In genomic region chr2:223101340-223102039, GRCh38 we compare ENCODE assay signal across 7 cellular contexts. TPM values are rescaled to one million over a fixed set of nuclear protein-coding genes. Genes with fewer than 3 reads are reported as not detected.
A peak's percentile ranks its signal among the peaks of the same experiment; 100 is the strongest.
DNase-seq lines count a peak whose midpoint lies in the region; ATAC-seq and TF ChIP-seq lines count a peak whose summit lies in the region.

No MANE protein-coding gene starts in this region.

- peaks cover 4% of the 10 kb centered on the region for H3K4me1 ChIP-seq in ovary (ENCODE audit: insufficient read depth)

- H3K4me3 Mint-ChIP-seq in activated T-cell treated with anti-CD3 and anti-CD28 coated beads, Interleukin-2, amount 50 U/mL, for 4 hours, result no peak overlapping the region

- no peaks in the 10 kb centered on the region for H3K9me3 Mint-ChIP-seq in activated T-cell treated with anti-CD3 and anti-CD28 coated beads, Interleukin-2, amount 50 U/mL, for 4 hours

- no peaks in the 10 kb centered on the region for H3K36me3 ChIP-seq in ovary

- peak; percentile 73 for ATAC-seq in GM21576 (IDR thresholded peaks at IDR 0.05; ENCODE audit: unreplicated experiment)
- ATAC-seq in activated T-cell treated with anti-CD3 and anti-CD28 coated beads, Interleukin-2, amount 50 U/mL, for 4 hours, result no peak

- intact Hi-C loops in ovary (cut with DNase I), result no loop called here

- TF ChIP-seq POLR2A in ovary (IDR thresholded peaks at IDR 0.05), result no peak

- TF ChIP-seq CTCF in GM12864 (IDR thresholded peaks at IDR 0.05; ENCODE audit: low read depth, low read length, missing control alignments) (peak; percentile 50), WI38 (IDR thresholded peaks at IDR 0.05; ENCODE audit: low read depth, low read length) (peak; percentile 60), ovary (IDR thresholded peaks at IDR 0.05) (no peak)

- TF ChIP-seq EP300 in Ishikawa (IDR thresholded peaks at IDR 0.05; ENCODE audit: borderline replicate concordance), result no peak
- TF ChIP-seq EP300 in ovary (IDR thresholded peaks at IDR 0.05), result no peak

- H3K36me3 Mint-ChIP-seq in activated T-cell treated with anti-CD3 and anti-CD28 coated beads, Interleukin-2, amount 50 U/mL, for 4 hours (ENCODE audit: insufficient read depth), result no peaks in the 10 kb centered on the region

- H3K27ac ChIP-seq in ovary, result no peak overlapping the region

- no peaks in the 10 kb centered on the region for H3K27me3 Mint-ChIP-seq in activated T-cell treated with anti-CD3 and anti-CD28 coated beads, Interleukin-2, amount 50 U/mL, for 4 hours (ENCODE audit: low read depth)

- H3K4me1 Mint-ChIP-seq in activated T-cell treated with anti-CD3 and anti-CD28 coated beads, Interleukin-2, amount 50 U/mL, for 4 hours (ENCODE audit: low read depth), result no peaks in the 10 kb centered on the region

- 79 to 91% (median 87%) methylated on average over 4 of the region's 4 CpGs for WGBS in ovary, 3 donors

- no peaks in the 10 kb centered on the region for H3K9me3 ChIP-seq in ovary

- no peaks in the 10 kb centered on the region for H3K27me3 ChIP-seq in ovary

- peak; percentile 69 for TF ChIP-seq RAD21 in Ishikawa (IDR thresholded peaks at IDR 0.05; ENCODE audit: low read depth)

- H3K4me3 ChIP-seq in GM12864 (ENCODE audit: low read depth, low read length) (no peak overlapping the region), WI38 (ENCODE audit: low read depth, low read length) (no peak overlapping the region), ovary (no peak overlapping the region)

- DNase-seq in GM12864 (ENCODE audit: low read depth) (peak; percentile 21), islet precursor cell (peak; percentile 80), ovary (no peak)
- no peak for DNase-seq in activated T-cell treated with anti-CD3 and anti-CD28 coated beads, Interleukin-2, amount 50 U/mL, for 4 hours

TF ChIP-seq in Ishikawa, 13 proteins besides CTCF, POLR2A, EP300 and RAD21:
- no peak for TF ChIP-seq REST (IDR thresholded peaks at IDR 0.05; ENCODE audit: low read depth)
- TF ChIP-seq TAF1 (IDR thresholded peaks at IDR 0.05; ENCODE audit: low read depth), result no peak
- 0 out of 2 replicates have a peak, but pooled peaks have one; percentile 33 for TF ChIP-seq TCF12 (IDR thresholded peaks at IDR 0.05; ENCODE audit: low read depth)
- no peak for TF ChIP-seq EGR1 (IDR thresholded peaks at IDR 0.05)
- no peak for TF ChIP-seq YY1 (IDR thresholded peaks at IDR 0.05; ENCODE audit: low read depth)

RNA-seq across cellular contexts. Expression of gene KCNE4, which starts 49.5 kb away (rescaled TPM):
- not detected for total RNA-seq in activated T-cell treated with anti-CD3 and anti-CD28 coated beads, Interleukin-2, amount 50 U/mL, for 4 hours
- 10 to 100 TPM in 2 of 7 donors, 1 to 10 TPM in 5; 3.0 to 13.4 (median 8.0) TPM for total RNA-seq in ovary
- 10 to 100 TPM in 1 of 2 donors, 1 to 10 TPM in 1; 7.5 to 11.3 TPM for polyA plus RNA-seq in ovary

Comparison
In these comparisons a context has a peak if more than half of its experiments do, and no peak if none do; other contexts are left out.
1. DNase-seq: peak in GM12864 (single experiment) and islet precursor cell (single experiment); none in activated T-cell treated with anti-CD3 and anti-CD28 coated beads, Interleukin-2, amount 50 U/mL, for 4 hours (single experiment) and ovary (0 of 5).
2. CTCF ChIP-seq: peak in GM12864 (single experiment) and WI38 (single experiment); none in ovary (0 of 3).